In the genomic region with DNA sequence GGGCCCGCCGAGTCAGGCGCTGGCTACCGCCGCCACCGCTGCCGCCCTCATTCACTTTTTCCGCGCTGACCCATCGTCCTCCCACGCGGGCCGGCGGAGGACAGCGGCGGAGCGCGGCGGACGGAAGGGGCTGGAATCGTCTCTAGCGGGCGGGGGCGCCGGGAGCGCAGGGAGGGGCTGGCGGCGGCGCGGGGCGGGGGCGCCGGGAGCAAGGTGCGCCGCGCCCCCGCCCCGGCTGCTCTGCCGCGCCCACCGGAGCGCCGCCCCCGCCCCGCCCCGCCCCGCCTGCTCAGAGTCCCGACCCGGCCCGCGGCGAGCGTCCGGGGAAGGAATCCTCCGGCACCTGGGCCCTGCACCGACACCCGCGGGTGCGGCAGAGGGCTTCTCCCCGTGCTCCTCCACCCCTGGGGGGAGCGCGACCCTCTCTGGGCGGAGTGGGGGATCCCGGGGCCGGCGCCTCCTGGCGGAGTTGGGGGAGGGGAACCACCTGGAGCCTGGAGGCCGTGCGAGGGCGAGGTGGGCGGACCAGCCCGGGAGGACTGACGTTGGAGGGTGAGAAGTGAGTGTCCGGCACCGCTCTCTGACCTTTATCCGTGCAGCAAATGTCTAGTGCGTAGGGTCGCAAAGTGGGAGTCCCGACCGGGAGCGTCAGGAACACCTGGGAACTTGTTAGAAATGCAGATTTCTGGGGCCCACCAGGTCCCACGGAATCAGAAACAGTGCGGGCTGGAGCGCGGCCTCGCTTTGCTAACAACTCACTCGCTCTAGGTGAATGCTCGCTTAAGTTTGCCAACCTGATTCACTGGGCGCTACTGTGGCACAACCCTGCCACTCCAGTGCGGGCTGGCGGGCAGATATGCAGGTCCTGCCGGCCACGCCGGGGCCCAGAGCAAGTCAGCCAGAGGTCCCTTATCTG, we compare ENCODE assay signal across 8 cellular contexts. TPM values are rescaled to one million over a fixed set of nuclear protein-coding genes. Genes with fewer than 3 reads are reported as not detected.
A peak's percentile ranks its signal among the peaks of the same experiment; 100 is the strongest.
DNase-seq lines count a peak whose midpoint lies in the region; ATAC-seq and TF ChIP-seq lines count a peak whose summit lies in the region.

A gene with protein sequence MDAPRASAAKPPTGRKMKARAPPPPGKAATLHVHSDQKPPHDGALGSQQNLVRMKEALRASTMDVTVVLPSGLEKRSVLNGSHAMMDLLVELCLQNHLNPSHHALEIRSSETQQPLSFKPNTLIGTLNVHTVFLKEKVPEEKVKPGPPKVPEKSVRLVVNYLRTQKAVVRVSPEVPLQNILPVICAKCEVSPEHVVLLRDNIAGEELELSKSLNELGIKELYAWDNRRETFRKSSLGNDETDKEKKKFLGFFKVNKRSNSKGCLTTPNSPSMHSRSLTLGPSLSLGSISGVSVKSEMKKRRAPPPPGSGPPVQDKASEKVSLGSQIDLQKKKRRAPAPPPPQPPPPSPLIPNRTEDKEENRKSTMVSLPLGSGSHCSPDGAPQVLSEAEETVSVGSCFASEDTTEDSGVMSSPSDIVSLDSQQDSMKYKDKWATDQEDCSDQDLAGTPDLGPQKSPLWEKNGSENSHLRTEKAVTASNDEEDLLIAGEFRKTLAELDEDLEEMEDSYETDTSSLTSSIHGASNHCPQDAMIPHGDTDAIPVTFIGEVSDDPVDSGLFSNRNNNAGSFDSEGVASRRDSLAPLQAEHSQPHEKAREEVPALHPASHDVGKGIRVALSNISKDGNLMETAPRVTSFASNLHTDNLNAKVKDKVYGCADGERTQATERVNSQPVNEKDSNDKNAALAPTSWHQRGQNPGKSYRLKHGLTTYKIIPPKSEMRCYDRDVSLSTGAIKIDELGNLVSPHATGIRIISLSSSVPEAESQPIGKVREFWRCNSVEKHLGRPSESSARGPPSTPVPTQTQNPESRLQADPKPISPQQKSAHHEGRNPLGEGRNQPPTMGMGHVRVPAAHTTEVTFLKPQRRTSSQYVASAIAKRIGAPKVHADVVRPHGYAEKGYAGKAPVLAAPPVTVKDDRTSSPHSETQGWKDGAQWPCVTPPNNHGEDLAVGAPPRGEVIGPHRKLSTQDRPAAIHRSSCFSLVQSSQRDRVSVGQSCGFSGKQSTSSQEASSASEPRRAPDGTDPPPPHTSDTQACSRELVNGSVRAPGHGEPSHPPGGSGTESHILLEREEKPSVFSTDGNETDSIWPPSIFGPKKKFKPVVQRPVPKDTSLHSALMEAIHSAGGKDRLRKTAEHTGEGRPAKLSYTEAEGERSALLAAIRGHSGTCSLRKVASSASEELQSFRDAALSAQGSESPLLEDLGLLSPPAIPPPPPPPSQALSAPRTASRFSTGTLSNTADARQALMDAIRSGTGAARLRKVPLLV (minus strand): TSS at position 144 of the 916 bp plus-strand sequence. CDS start 176 bp downstream, outside the sequence.

- no peaks in the 10 kb centered on the region for H3K4me1 ChIP-seq in CD4-positive, alpha-beta memory T cell (ENCODE audit: insufficient read depth, low read length)
- peaks cover 0 to 42% (median 23%) of the 10 kb centered on the region in 4 donors for H3K4me1 ChIP-seq in transverse colon

- in situ Hi-C loops in transverse colon (cut with MboI; ENCODE audit: low pct_ligation_motif_present in 1 of 4, low pct_unique_long_range_greater_than_20kb in 1 of 4, low sequenced_read_pairs in 3 of 4), result no loop called here

- H3K4me1 Mint-ChIP-seq in CD4-positive, alpha-beta memory T cell, result peaks cover 0 to 13% (median 6%) of the 10 kb centered on the region in 4 donors
- peaks cover 5% of the 10 kb centered on the region for H3K4me1 Mint-ChIP-seq in dendritic cell treated with granulocyte-macrophage colony-stimulating factor and Interleukin-4, amounts not matched to agents 40 ng/mL and 50 ng/mL, for 4 days (ENCODE audit: low read depth)

- peak; percentile 62 for TF ChIP-seq POLR2A in transverse colon (IDR thresholded peaks at IDR 0.05)

- H3K4me3 Mint-ChIP-seq in CD4-positive, alpha-beta memory T cell, result peak within 1 kb of the TSS in 7 of 8 donors; percentile 31 to 62 (median 52)
- peak within 1 kb of the TSS; percentile 23 for H3K4me3 Mint-ChIP-seq in dendritic cell treated with granulocyte-macrophage colony-stimulating factor and Interleukin-4, amounts not matched to agents 40 ng/mL and 50 ng/mL, for 4 days

- no peak within 1 kb of the TSS for H3K4me3 ChIP-seq in CD4-positive, alpha-beta memory T cell (ENCODE audit: low read length in 2 of 2)
- peak within 1 kb of the TSS; percentile 48 to 84 (median 68) for H3K4me3 ChIP-seq in transverse colon

- TF ChIP-seq EP300 in transverse colon (IDR thresholded peaks at IDR 0.05; ENCODE audit: low read depth), result no peak

- H3K36me3 ChIP-seq in CD4-positive, alpha-beta memory T cell (ENCODE audit: insufficient read depth, low read length), result no peaks in the 10 kb centered on the region
- H3K36me3 ChIP-seq in transverse colon, result no peaks in the 10 kb centered on the region

- no peak for DNase-seq in CD4-positive, alpha-beta memory T cell
- peak; percentile 7 for DNase-seq in NCI-H146 treated with DMSO at 0.1 percent for 48 hours (lab: John Stamatoyannopoulos, UW; ENCODE audit: unreplicated experiment)
- peak; percentile 88 for DNase-seq in mesenteric fat pad (ENCODE audit: low spot score)
- DNase-seq in transverse colon, result peak; percentile 54
- DNase-seq in activated CD8-positive, alpha-beta memory T cell treated with anti-CD3 and anti-CD28 coated beads, Interleukin-2, amount 50 U/mL, for 48 hours, result no peak
- DNase-seq in HCEC 1CT, result no peak

- CTCF ChIA-PET in CD4-positive, alpha-beta memory T cell (lab: Charles Lee; ENCODE audit: partially characterized antibody), result no interaction called here

- intact Hi-C loops in CD4-positive, alpha-beta memory T cell (cut with micrococcal nuclease), result no loop called here
- intact Hi-C loops in dendritic cell treated with granulocyte-macrophage colony-stimulating factor and Interleukin-4, amounts not matched to agents 40 ng/mL and 50 ng/mL, for 4 days (cut with micrococcal nuclease), result no loop called here
- intact Hi-C loops in transverse colon (cut with DNase I; ENCODE audit: low total_unique reads), result no loop called here

- H3K9me3 Mint-ChIP-seq in CD4-positive, alpha-beta memory T cell, result peaks cover 0 to 2% (median 0%) of the 10 kb centered on the region in 8 donors
- no peaks in the 10 kb centered on the region for H3K9me3 Mint-ChIP-seq in dendritic cell treated with granulocyte-macrophage colony-stimulating factor and Interleukin-4, amounts not matched to agents 40 ng/mL and 50 ng/mL, for 4 days

- no peak for TF ChIP-seq CTCF in transverse colon (IDR thresholded peaks at IDR 0.05)

- H3K9me3 ChIP-seq in CD4-positive, alpha-beta memory T cell (ENCODE audit: control insufficient read depth in 1 of 2, low read length in 2 of 2), result no peaks in the 10 kb centered on the region
- no peaks in the 10 kb centered on the region for H3K9me3 ChIP-seq in transverse colon

- peaks cover 21 to 29% of the 10 kb centered on the region in 2 donors for H3K27me3 Mint-ChIP-seq in CD4-positive, alpha-beta memory T cell
- H3K27me3 Mint-ChIP-seq in dendritic cell treated with granulocyte-macrophage colony-stimulating factor and Interleukin-4, amounts not matched to agents 40 ng/mL and 50 ng/mL, for 4 days, result peaks cover 67% of the 10 kb centered on the region

- no peak within 1 kb of the TSS for H3K27ac ChIP-seq in CD4-positive, alpha-beta memory T cell (ENCODE audit: low read depth, low read length)
- H3K27ac ChIP-seq in transverse colon, result peak within 1 kb of the TSS; percentile 79 to 88 (median 84)

- ATAC-seq in GM18868 (IDR thresholded peaks at IDR 0.05; ENCODE audit: unreplicated experiment), result no peak

- WGBS in transverse colon (ENCODE audit: low coverage in 1 of 2), 2 donors, result 14% methylated on average over 86 of the region's 94 CpGs; no CpG with 5 or more reads in 1 of the 2 donors

- H3K27me3 ChIP-seq in CD4-positive, alpha-beta memory T cell (ENCODE audit: insufficient read depth, low read length), result no peaks in the 10 kb centered on the region
- peaks cover 18% of the 10 kb centered on the region for H3K27me3 ChIP-seq in transverse colon

- no peaks in the 10 kb centered on the region for H3K36me3 Mint-ChIP-seq in CD4-positive, alpha-beta memory T cell
- H3K36me3 Mint-ChIP-seq in dendritic cell treated with granulocyte-macrophage colony-stimulating factor and Interleukin-4, amounts not matched to agents 40 ng/mL and 50 ng/mL, for 4 days (ENCODE audit: low read depth), result no peaks in the 10 kb centered on the region

- POLR2A ChIA-PET in CD4-positive, alpha-beta memory T cell (lab: Charles Lee; ENCODE audit: partially characterized antibody), result no interaction called here

- no peak within 1 kb of the TSS for H3K27ac Mint-ChIP-seq in CD4-positive, alpha-beta memory T cell
- no peak within 1 kb of the TSS for H3K27ac Mint-ChIP-seq in dendritic cell treated with granulocyte-macrophage colony-stimulating factor and Interleukin-4, amounts not matched to agents 40 ng/mL and 50 ng/mL, for 4 days

RNA-seq across cellular contexts. Expression of the gene that starts here (rescaled TPM):
- not detected for total RNA-seq in CD4-positive, alpha-beta memory T cell
- not detected for polyA plus RNA-seq in CD4-positive, alpha-beta memory T cell
- total RNA-seq in mesenteric fat pad (9.2 TPM), transverse colon (100 to 1,000 TPM in 1 of 4 donors, 10 to 100 TPM in 3; 62.4 to 114 (median 72.2) TPM)

Comparison
In these comparisons a context has a peak if more than half of its experiments do, and no peak if none do; other contexts are left out.
1. RNA of the gene that starts here (total RNA-seq): 62.4 to 114 TPM in transverse colon and 9.2 TPM in mesenteric fat pad (single experiment); not detected in CD4-positive, alpha-beta memory T cell; every median in the first group is over 10 times any median in the second.
2. DNase-seq: peak in NCI-H146 treated with DMSO at 0.1 percent for 48 hours (single experiment), mesenteric fat pad (single experiment) and transverse colon (single experiment); none in CD4-positive, alpha-beta memory T cell (0 of 5), activated CD8-positive, alpha-beta memory T cell treated with anti-CD3 and anti-CD28 coated beads, Interleukin-2, amount 50 U/mL, for 48 hours (single experiment) and HCEC 1CT (single experiment).
3. H3K4me3 ChIP-seq: peak in transverse colon (4 of 4); none in CD4-positive, alpha-beta memory T cell (0 of 2).